In genomic region chrX:153600921-153601320, GRCh38 we compare ENCODE assay signal across 1 cellular context.
TF ChIP-seq lines count a peak whose summit lies in the region.

No MANE protein-coding gene starts in this region.

TF ChIP-seq in GM12878, 131 proteins besides CTCF, POLR2A, EP300 and RAD21:
- TF ChIP-seq MYC (IDR thresholded peaks at IDR 0.05; ENCODE audit: insufficient read depth, insufficient read length, insufficient replicate concordance, low read length, severe bottlenecking) (no peak), SPI1 (IDR thresholded peaks at IDR 0.05; ENCODE audit: borderline replicate concordance, insufficient read depth, low read depth, low read length) (no peak), BCL3 (IDR thresholded peaks at IDR 0.05; ENCODE audit: borderline replicate concordance, insufficient read depth, low read depth, low read length, poor library complexity, severe bottlenecking) (peak; percentile 47), NKRF (conservative IDR thresholded peaks at IDR 0.05) (no peak), TAF1 (IDR thresholded peaks at IDR 0.05; ENCODE audit: borderline replicate concordance, low read depth, low read length) (no peak), HDAC2 (IDR thresholded peaks at IDR 0.05) (no peak), SMAD1 (IDR thresholded peaks at IDR 0.05; ENCODE audit: low read depth, partially characterized antibody) (no peak), ZNF207 (IDR thresholded peaks at IDR 0.05; ENCODE audit: borderline replicate concordance) (no peak)
TF ChIP-seq in GM12878: peak in this region for 1.
